ENCODE assay signal across 1 cellular context in the genomic region with DNA sequence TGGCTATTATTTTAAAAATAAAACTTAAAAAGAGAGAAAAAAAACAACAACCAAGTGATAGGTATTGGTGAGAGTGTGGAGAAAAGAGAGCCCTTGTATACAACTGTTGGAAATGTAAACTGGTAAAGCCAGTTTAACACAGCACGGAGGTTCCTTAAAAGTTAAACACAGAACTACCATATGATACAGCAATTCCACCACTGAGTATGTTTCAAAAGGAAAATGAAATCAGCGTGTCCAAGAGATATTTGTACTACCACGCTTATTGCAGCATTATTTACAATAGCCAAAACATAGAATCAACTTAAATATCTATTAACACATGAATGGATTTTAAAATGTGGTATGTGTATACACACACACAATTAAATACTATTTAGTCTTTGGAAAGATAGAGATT.
TF ChIP-seq lines count a peak whose summit lies in the region.

No MANE protein-coding gene starts in this region.

TF ChIP-seq in H1, 55 proteins besides CTCF, POLR2A, EP300 and RAD21:
- TF ChIP-seq, protein P1, sequence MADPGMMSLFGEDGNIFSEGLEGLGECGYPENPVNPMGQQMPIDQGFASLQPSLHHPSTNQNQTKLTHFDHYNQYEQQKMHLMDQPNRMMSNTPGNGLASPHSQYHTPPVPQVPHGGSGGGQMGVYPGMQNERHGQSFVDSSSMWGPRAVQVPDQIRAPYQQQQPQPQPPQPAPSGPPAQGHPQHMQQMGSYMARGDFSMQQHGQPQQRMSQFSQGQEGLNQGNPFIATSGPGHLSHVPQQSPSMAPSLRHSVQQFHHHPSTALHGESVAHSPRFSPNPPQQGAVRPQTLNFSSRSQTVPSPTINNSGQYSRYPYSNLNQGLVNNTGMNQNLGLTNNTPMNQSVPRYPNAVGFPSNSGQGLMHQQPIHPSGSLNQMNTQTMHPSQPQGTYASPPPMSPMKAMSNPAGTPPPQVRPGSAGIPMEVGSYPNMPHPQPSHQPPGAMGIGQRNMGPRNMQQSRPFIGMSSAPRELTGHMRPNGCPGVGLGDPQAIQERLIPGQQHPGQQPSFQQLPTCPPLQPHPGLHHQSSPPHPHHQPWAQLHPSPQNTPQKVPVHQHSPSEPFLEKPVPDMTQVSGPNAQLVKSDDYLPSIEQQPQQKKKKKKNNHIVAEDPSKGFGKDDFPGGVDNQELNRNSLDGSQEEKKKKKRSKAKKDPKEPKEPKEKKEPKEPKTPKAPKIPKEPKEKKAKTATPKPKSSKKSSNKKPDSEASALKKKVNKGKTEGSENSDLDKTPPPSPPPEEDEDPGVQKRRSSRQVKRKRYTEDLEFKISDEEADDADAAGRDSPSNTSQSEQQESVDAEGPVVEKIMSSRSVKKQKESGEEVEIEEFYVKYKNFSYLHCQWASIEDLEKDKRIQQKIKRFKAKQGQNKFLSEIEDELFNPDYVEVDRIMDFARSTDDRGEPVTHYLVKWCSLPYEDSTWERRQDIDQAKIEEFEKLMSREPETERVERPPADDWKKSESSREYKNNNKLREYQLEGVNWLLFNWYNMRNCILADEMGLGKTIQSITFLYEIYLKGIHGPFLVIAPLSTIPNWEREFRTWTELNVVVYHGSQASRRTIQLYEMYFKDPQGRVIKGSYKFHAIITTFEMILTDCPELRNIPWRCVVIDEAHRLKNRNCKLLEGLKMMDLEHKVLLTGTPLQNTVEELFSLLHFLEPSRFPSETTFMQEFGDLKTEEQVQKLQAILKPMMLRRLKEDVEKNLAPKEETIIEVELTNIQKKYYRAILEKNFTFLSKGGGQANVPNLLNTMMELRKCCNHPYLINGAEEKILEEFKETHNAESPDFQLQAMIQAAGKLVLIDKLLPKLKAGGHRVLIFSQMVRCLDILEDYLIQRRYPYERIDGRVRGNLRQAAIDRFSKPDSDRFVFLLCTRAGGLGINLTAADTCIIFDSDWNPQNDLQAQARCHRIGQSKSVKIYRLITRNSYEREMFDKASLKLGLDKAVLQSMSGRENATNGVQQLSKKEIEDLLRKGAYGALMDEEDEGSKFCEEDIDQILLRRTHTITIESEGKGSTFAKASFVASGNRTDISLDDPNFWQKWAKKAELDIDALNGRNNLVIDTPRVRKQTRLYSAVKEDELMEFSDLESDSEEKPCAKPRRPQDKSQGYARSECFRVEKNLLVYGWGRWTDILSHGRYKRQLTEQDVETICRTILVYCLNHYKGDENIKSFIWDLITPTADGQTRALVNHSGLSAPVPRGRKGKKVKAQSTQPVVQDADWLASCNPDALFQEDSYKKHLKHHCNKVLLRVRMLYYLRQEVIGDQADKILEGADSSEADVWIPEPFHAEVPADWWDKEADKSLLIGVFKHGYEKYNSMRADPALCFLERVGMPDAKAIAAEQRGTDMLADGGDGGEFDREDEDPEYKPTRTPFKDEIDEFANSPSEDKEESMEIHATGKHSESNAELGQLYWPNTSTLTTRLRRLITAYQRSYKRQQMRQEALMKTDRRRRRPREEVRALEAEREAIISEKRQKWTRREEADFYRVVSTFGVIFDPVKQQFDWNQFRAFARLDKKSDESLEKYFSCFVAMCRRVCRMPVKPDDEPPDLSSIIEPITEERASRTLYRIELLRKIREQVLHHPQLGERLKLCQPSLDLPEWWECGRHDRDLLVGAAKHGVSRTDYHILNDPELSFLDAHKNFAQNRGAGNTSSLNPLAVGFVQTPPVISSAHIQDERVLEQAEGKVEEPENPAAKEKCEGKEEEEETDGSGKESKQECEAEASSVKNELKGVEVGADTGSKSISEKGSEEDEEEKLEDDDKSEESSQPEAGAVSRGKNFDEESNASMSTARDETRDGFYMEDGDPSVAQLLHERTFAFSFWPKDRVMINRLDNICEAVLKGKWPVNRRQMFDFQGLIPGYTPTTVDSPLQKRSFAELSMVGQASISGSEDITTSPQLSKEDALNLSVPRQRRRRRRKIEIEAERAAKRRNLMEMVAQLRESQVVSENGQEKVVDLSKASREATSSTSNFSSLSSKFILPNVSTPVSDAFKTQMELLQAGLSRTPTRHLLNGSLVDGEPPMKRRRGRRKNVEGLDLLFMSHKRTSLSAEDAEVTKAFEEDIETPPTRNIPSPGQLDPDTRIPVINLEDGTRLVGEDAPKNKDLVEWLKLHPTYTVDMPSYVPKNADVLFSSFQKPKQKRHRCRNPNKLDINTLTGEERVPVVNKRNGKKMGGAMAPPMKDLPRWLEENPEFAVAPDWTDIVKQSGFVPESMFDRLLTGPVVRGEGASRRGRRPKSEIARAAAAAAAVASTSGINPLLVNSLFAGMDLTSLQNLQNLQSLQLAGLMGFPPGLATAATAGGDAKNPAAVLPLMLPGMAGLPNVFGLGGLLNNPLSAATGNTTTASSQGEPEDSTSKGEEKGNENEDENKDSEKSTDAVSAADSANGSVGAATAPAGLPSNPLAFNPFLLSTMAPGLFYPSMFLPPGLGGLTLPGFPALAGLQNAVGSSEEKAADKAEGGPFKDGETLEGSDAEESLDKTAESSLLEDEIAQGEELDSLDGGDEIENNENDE (IDR thresholded peaks at IDR 0.05; ENCODE audit: insufficient replicate concordance, low read length) = peak; percentile 64
- TF ChIP-seq RXRA (IDR thresholded peaks at IDR 0.05; ENCODE audit: insufficient read depth, low read depth, low read length) (no peak), BACH1 (IDR thresholded peaks at IDR 0.05; ENCODE audit: low read length) (no peak), SRF (IDR thresholded peaks at IDR 0.05; ENCODE audit: low read depth, low read length) (no peak), RFX5 (IDR thresholded peaks at IDR 0.05; ENCODE audit: borderline replicate concordance, low read depth, low read length) (no peak)
- TF ChIP-seq, protein P2, sequence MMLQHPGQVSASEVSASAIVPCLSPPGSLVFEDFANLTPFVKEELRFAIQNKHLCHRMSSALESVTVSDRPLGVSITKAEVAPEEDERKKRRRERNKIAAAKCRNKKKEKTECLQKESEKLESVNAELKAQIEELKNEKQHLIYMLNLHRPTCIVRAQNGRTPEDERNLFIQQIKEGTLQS (IDR thresholded peaks at IDR 0.05; ENCODE audit: insufficient read depth, low read depth, low read length) = no peak
TF ChIP-seq in H1: peak in this region for 1.
